Comparison of ENCODE assay signal across 11 cellular contexts in genomic region chr16:176006-176405, GRCh38. TPM values are rescaled to one million over a fixed set of nuclear protein-coding genes. Genes with fewer than 3 reads are reported as not detected.
A peak's percentile ranks its signal among the peaks of the same experiment; 100 is the strongest.
DNase-seq lines count a peak whose midpoint lies in the region; ATAC-seq and TF ChIP-seq lines count a peak whose summit lies in the region.
"Not testable (repeated sequence)": the region's sequence is repeated elsewhere in the genome, so short reads cannot be mapped to it uniquely, and the experiment has no call there.
"Had no signal": no experiment of that assay in that cellular context is flagged by ENCODE, and none has a peak within 500 bp of the region (broad histone marks: within the 10 kb centered on the region; RNA-seq: fewer than 3 reads in every experiment).

No MANE protein-coding gene starts in this region.

- not testable (repeated sequence) for TF ChIP-seq RAD21 in IMR-90 (IDR thresholded peaks at IDR 0.05; ENCODE audit: low read length)

- not testable (repeated sequence) for H3K27ac Mint-ChIP-seq in GM23338; WTC11; activated naive CD8-positive, alpha-beta T cell treated with anti-CD3 and anti-CD28 coated beads, Interleukin-2, amount 50 U/mL, for 24 hours; chondrocyte (ENCODE audit: unreplicated experiment); glutamatergic neuron (ENCODE audit: unreplicated experiment); memory B cell; stimulated activated effector memory CD8-positive, alpha-beta T cell treated with anti-CD3 and anti-CD28 coated beads, Interleukin-12 subunit alpha, Interleukin-12 subunit beta, amount 100 ng/mL, for 72 hours

- H3K4me1 Mint-ChIP-seq in GM23338 (peaks cover 16% of the 10 kb centered on the region), WTC11 (peaks cover 16% of the 10 kb centered on the region), memory B cell (peaks cover 11% of the 10 kb centered on the region)
- peaks cover 18% of the 10 kb centered on the region for H3K4me1 Mint-ChIP-seq in activated naive CD8-positive, alpha-beta T cell treated with anti-CD3 and anti-CD28 coated beads, Interleukin-2, amount 50 U/mL, for 24 hours
- not testable (repeated sequence) for H3K4me1 Mint-ChIP-seq in chondrocyte (ENCODE audit: low read depth); glutamatergic neuron (ENCODE audit: low read depth, unreplicated experiment); stimulated activated effector memory CD8-positive, alpha-beta T cell treated with anti-CD3 and anti-CD28 coated beads, Interleukin-12 subunit alpha, Interleukin-12 subunit beta, amount 100 ng/mL, for 72 hours

- H3K79me1 ChIP-seq in IMR-90 (ENCODE audit: low read depth in 1 of 2, low read length in 2 of 2) = not testable (repeated sequence)

- TF ChIP-seq POLR2A in IMR-90 (IDR thresholded peaks at IDR 0.05; ENCODE audit: low read depth, low read length) = not testable (repeated sequence)

- not testable (repeated sequence) for BruUV-seq in IMR-90 (replicated peaks; lab: Mats Ljungman, UMichigan)

- H3K27ac ChIP-seq in GM23338 (ENCODE audit: low read depth); IMR-90 (ENCODE audit: insufficient read depth, low read length): not testable (repeated sequence)

- H4K5ac ChIP-seq in IMR-90 (ENCODE audit: low read depth, low read length) = not testable (repeated sequence)

- ATAC-seq in GM23338 = peak; percentile 20
- peak; percentile 2; the same call in 1 of the 2 replicates for ATAC-seq in IMR-90 (ENCODE audit: low read depth)
- ATAC-seq in WTC11 = peak; percentile 27
- peak; percentile 9 for ATAC-seq in activated naive CD8-positive, alpha-beta T cell treated with anti-CD3 and anti-CD28 coated beads, Interleukin-2, amount 50 U/mL, for 24 hours
- ATAC-seq in memory B cell (ENCODE audit: low read depth) = peak; percentile 11
- not testable (repeated sequence) for ATAC-seq in stimulated activated effector memory CD8-positive, alpha-beta T cell treated with anti-CD3 and anti-CD28 coated beads, Interleukin-12 subunit alpha, Interleukin-12 subunit beta, amount 100 ng/mL, for 72 hours

- in situ Hi-C loops in IMR-90 (cut with MboI; ENCODE audit: low sequenced_read_pairs) = not testable (repeated sequence)

- H3K9me1 ChIP-seq in IMR-90 (ENCODE audit: insufficient read depth, low read length) = not testable (repeated sequence)

- not testable (repeated sequence) for TF ChIP-seq CTCF in GM23338 (conservative IDR thresholded peaks at IDR 0.05; ENCODE audit: low read depth in 2 of 2); IMR-90 (conservative IDR thresholded peaks at IDR 0.05; ENCODE audit: low read depth, low read length); WTC11 (IDR thresholded peaks at IDR 0.05); chondrocyte (IDR thresholded peaks at IDR 0.05); glutamatergic neuron (IDR thresholded peaks at IDR 0.05; ENCODE audit: partially characterized antibody, unreplicated experiment)

- not testable (repeated sequence) for H2BK5ac ChIP-seq in IMR-90 (ENCODE audit: low read depth, low read length, poor library complexity, severe bottlenecking)

- not testable (repeated sequence) for H3K79me2 ChIP-seq in GM23338 (replicated peaks; ENCODE audit: insufficient read depth)

- H3F3A ChIP-seq in GM23338 (replicated peaks; ENCODE audit: low read depth) = peaks cover 11% of the 10 kb centered on the region; the same call in 1 of the 2 replicates

- H3K27me3 ChIP-seq in GM23338 (ENCODE audit: insufficient read depth) (peaks cover 87% of the 10 kb centered on the region), IMR-90 (ENCODE audit: control insufficient read depth, insufficient read depth, low read length) (peaks cover 44% of the 10 kb centered on the region)

- not testable (repeated sequence) for H3K9me3 Mint-ChIP-seq in GM23338; WTC11; activated naive CD8-positive, alpha-beta T cell treated with anti-CD3 and anti-CD28 coated beads, Interleukin-2, amount 50 U/mL, for 24 hours; chondrocyte (ENCODE audit: low read depth); memory B cell; stimulated activated effector memory CD8-positive, alpha-beta T cell treated with anti-CD3 and anti-CD28 coated beads, Interleukin-12 subunit alpha, Interleukin-12 subunit beta, amount 100 ng/mL, for 72 hours
- H3K9me3 Mint-ChIP-seq in glutamatergic neuron (ENCODE audit: unreplicated experiment) = peaks cover 12% of the 10 kb centered on the region

- H2BK120ac ChIP-seq in IMR-90 (ENCODE audit: low read depth, low read length) = not testable (repeated sequence)

- H3K56ac ChIP-seq in IMR-90 (ENCODE audit: extremely low read depth, insufficient read depth, low read length) = not testable (repeated sequence)

- H3K4me3 Mint-ChIP-seq in GM23338 (peak overlapping the region; percentile 65), WTC11 (peak overlapping the region; percentile 52), chondrocyte (ENCODE audit: unreplicated experiment) (peak overlapping the region; percentile 31), glutamatergic neuron (ENCODE audit: unreplicated experiment) (peak overlapping the region; percentile 71)
- H3K4me3 Mint-ChIP-seq in activated naive CD8-positive, alpha-beta T cell treated with anti-CD3 and anti-CD28 coated beads, Interleukin-2, amount 50 U/mL, for 24 hours; memory B cell: not testable (repeated sequence)
- peak overlapping the region; percentile 8 for H3K4me3 Mint-ChIP-seq in stimulated activated effector memory CD8-positive, alpha-beta T cell treated with anti-CD3 and anti-CD28 coated beads, Interleukin-12 subunit alpha, Interleukin-12 subunit beta, amount 100 ng/mL, for 72 hours

- H2AK5ac ChIP-seq in IMR-90 (ENCODE audit: low read depth, low read length) = not testable (repeated sequence)

- POLR2A ChIA-PET in IMR-90 (lab: Charles Lee; ENCODE audit: unreplicated experiment); WTC11 (lab: Charles Lee): not testable (repeated sequence)

- peak overlapping the region; percentile 67; the same call in 1 of the 2 replicates for H3K4me2 ChIP-seq in GM23338
- not testable (repeated sequence) for H3K4me2 ChIP-seq in IMR-90 (ENCODE audit: low read depth, low read length)

- DNase-seq in GM23338 (ENCODE audit: low spot score); IMR-90; WTC11 (ENCODE audit: low spot score); activated naive CD8-positive, alpha-beta T cell treated with anti-CD3 and anti-CD28 coated beads, Interleukin-2, amount 50 U/mL, for 24 hours; chondrocyte (ENCODE audit: low spot score); glutamatergic neuron; memory B cell (ENCODE audit: low spot score in 2 of 2); stimulated activated effector memory CD8-positive, alpha-beta T cell treated with anti-CD3 and anti-CD28 coated beads, Interleukin-12 subunit alpha, Interleukin-12 subunit beta, amount 100 ng/mL, for 72 hours (ENCODE audit: low spot score in 2 of 2): not testable (repeated sequence)

- not testable (repeated sequence) for H3K9me3 ChIP-seq in IMR-90 (ENCODE audit: control insufficient read depth, insufficient read depth, low read length)

- peak overlapping the region; percentile 48; the same call in 1 of the 2 replicates for H3K4me3 ChIP-seq in GM23338
- not testable (repeated sequence) for H3K4me3 ChIP-seq in IMR-90 (ENCODE audit: insufficient read depth, low read depth, low read length)

- not testable (repeated sequence) for H3K4ac ChIP-seq in IMR-90 (ENCODE audit: low read depth, low read length)

- H2BK20ac ChIP-seq in IMR-90 (ENCODE audit: low read depth, low read length) = not testable (repeated sequence)

- H2BK15ac ChIP-seq in IMR-90 (ENCODE audit: low read depth, low read length) = not testable (repeated sequence)

- not testable (repeated sequence) for H2AK9ac ChIP-seq in IMR-90 (replicated peaks; ENCODE audit: low read depth, low read length, poor library complexity)

- H2AFZ ChIP-seq in GM23338; IMR-90 (replicated peaks; ENCODE audit: low read length, poor library complexity): not testable (repeated sequence)

- dilution Hi-C loops in IMR-90 (cut with HindIII; ENCODE audit: low sequenced_read_pairs, unreplicated experiment) = not testable (repeated sequence)

- H3K9me2 ChIP-seq in GM23338 (ENCODE audit: insufficient read depth) = not testable (repeated sequence)

- not testable (repeated sequence) for H3K23ac ChIP-seq in IMR-90 (ENCODE audit: low read depth, low read length)

- not testable (repeated sequence) for H3K36me3 Mint-ChIP-seq in GM23338 (ENCODE audit: low read depth); WTC11; activated naive CD8-positive, alpha-beta T cell treated with anti-CD3 and anti-CD28 coated beads, Interleukin-2, amount 50 U/mL, for 24 hours (ENCODE audit: low read depth); chondrocyte (ENCODE audit: low read depth); glutamatergic neuron (ENCODE audit: unreplicated experiment); memory B cell; stimulated activated effector memory CD8-positive, alpha-beta T cell treated with anti-CD3 and anti-CD28 coated beads, Interleukin-12 subunit alpha, Interleukin-12 subunit beta, amount 100 ng/mL, for 72 hours

- WGBS in IMR-90 (ENCODE audit: extremely low coverage in 2 of 2, insufficient read length in 1 of 2), 2 experiments = no CpG with 5 or more reads among the region's 39 CpGs

- not testable (repeated sequence) for H3K36me3 ChIP-seq in GM23338 (ENCODE audit: insufficient read depth); IMR-90 (ENCODE audit: control insufficient read depth, insufficient read depth, low read length)

- not testable (repeated sequence) for H3K9ac ChIP-seq in IMR-90 (ENCODE audit: low read depth, low read length)

- H4K20me1 ChIP-seq in GM23338 (replicated peaks; ENCODE audit: insufficient read depth) = not testable (repeated sequence)
- H4K20me1 ChIP-seq in IMR-90 (ENCODE audit: insufficient read depth, low read length) = peaks cover 11% of the 10 kb centered on the region; the same call in 1 of the 2 replicates

- peaks cover 13% of the 10 kb centered on the region; the same call in 1 of the 2 replicates for H3K4me1 ChIP-seq in GM23338 (ENCODE audit: insufficient read depth)
- H3K4me1 ChIP-seq in IMR-90 (ENCODE audit: control insufficient read depth, insufficient read depth, low read length) = not testable (repeated sequence)

- intact Hi-C loops in IMR-90 (cut with micrococcal nuclease) = not testable (repeated sequence)

- not testable (repeated sequence) for H4K91ac ChIP-seq in IMR-90 (ENCODE audit: insufficient read depth, low read depth, low read length)

- H3K18ac ChIP-seq in IMR-90 (ENCODE audit: low read depth, low read length) = not testable (repeated sequence)

- H3K27me3 Mint-ChIP-seq in GM23338 (ENCODE audit: insufficient read depth, low read depth, poor library complexity) = peaks cover 76% of the 10 kb centered on the region
- H3K27me3 Mint-ChIP-seq in WTC11 (ENCODE audit: low read depth) = peaks cover 83% of the 10 kb centered on the region
- peaks cover 55% of the 10 kb centered on the region for H3K27me3 Mint-ChIP-seq in activated naive CD8-positive, alpha-beta T cell treated with anti-CD3 and anti-CD28 coated beads, Interleukin-2, amount 50 U/mL, for 24 hours
- H3K27me3 Mint-ChIP-seq in chondrocyte (ENCODE audit: low read depth) = peaks cover 40% of the 10 kb centered on the region
- H3K27me3 Mint-ChIP-seq in glutamatergic neuron (ENCODE audit: unreplicated experiment) = peaks cover 33% of the 10 kb centered on the region
- H3K27me3 Mint-ChIP-seq in memory B cell = peaks cover 31% of the 10 kb centered on the region

- not testable (repeated sequence) for H4K8ac ChIP-seq in IMR-90 (ENCODE audit: low read depth in 2 of 2, low read length in 2 of 2)

- CTCF ChIA-PET in IMR-90 (lab: Yijun Ruan, JAX) = not testable (repeated sequence)
- CTCF ChIA-PET in WTC11 (lab: Charles Lee) = interaction anchor here (1.2 to 1.4 kb wide), 2 partner anchors 69 to 79 kb away, joined by 3 to 4 read pairs; no protein-coding TSS in a partner anchor

- not testable (repeated sequence) for H3K14ac ChIP-seq in IMR-90 (replicated peaks; ENCODE audit: low read depth, low read length)

RNA-seq across cellular contexts. Expression of gene HBA1, which starts 0.5 kb away (rescaled TPM):
- total RNA-seq in GM23338 (2014; rRNA removed; shearing (Covaris generic)) = not detected in 2 replicates
- 3.4 and 6.7 TPM in 2 replicates for polyA plus RNA-seq in GM23338 (2016; fragmentation: Nextera tagmentation; extraction: Ambion mirVana)
- total RNA-seq in IMR-90 (2012; rRNA removed) = not detected in 2 replicates
- polyA plus RNA-seq in IMR-90 (2012; rRNA removed) = 0.21 TPM in 1 of 2 replicates, not detected in the other
- 1.2 TPM in 1 of 2 replicates, not detected in the other for polyA plus RNA-seq in IMR-90 (2012; cell fraction: cytosol; rRNA removed)
- polyA plus RNA-seq in IMR-90 (2012; cell fraction: nucleus; rRNA removed; ENCODE audit: low replicate concordance) = not detected in 2 replicates
- 2.1 to 3.4 TPM (median 3.1 TPM) in 3 replicates for total RNA-seq in WTC11 (2021)
- total RNA-seq in chondrocyte = not detected in 3 replicates
- 1.5 TPM for total RNA-seq in glutamatergic neuron (ENCODE audit: unreplicated experiment)
- total RNA-seq: CD8-positive, alpha-beta memory T cell had no signal

RNA-seq across cellular contexts. Expression of gene HBA2, which starts 3.3 kb away (rescaled TPM):
- total RNA-seq in GM23338 (2014; rRNA removed; shearing (Covaris generic)) = 1.9 TPM in 1 of 2 replicates, not detected in the other
- polyA plus RNA-seq in GM23338 (2016; fragmentation: Nextera tagmentation; extraction: Ambion mirVana) (7.8 and 11.7 TPM in 2 replicates), IMR-90 (2012; rRNA removed) (not detected in 2 replicates)
- total RNA-seq in IMR-90 (2012; rRNA removed) (not detected in 2 replicates), WTC11 (2021) (1.8 to 2.6 TPM (median 2.4 TPM) in 3 replicates), chondrocyte (not detected in 3 replicates), glutamatergic neuron (ENCODE audit: unreplicated experiment) (not detected)
- 0.39 TPM in 1 of 2 replicates, not detected in the other for polyA plus RNA-seq in IMR-90 (2012; cell fraction: cytosol; rRNA removed)
- polyA plus RNA-seq in IMR-90 (2012; cell fraction: nucleus; rRNA removed; ENCODE audit: low replicate concordance) = 0.54 TPM in 1 of 2 replicates, not detected in the other
- total RNA-seq: CD8-positive, alpha-beta memory T cell had no signal

RNA-seq across cellular contexts. Expression of gene HBQ1, which starts 4.3 kb away (rescaled TPM):
- total RNA-seq in GM23338 (2014; rRNA removed; shearing (Covaris generic)) = 3.1 and 6.6 TPM in 2 replicates
- polyA plus RNA-seq in GM23338 (2016; fragmentation: Nextera tagmentation; extraction: Ambion mirVana) (8.3 and 8.5 TPM in 2 replicates), IMR-90 (2012; rRNA removed) (0.92 and 1.7 TPM in 2 replicates)
- total RNA-seq in IMR-90 (2012; rRNA removed) (not detected in 2 replicates), WTC11 (2021) (3.0 to 7.8 TPM (median 5.2 TPM) in 3 replicates), chondrocyte (0.74 TPM in 1 of 3 replicates, not detected in the others), glutamatergic neuron (ENCODE audit: unreplicated experiment) (1.5 TPM)
- polyA plus RNA-seq in IMR-90 (2012; cell fraction: cytosol; rRNA removed) = 0.69 and 2.5 TPM in 2 replicates
- 0.24 and 1.3 TPM in 2 replicates for polyA plus RNA-seq in IMR-90 (2012; cell fraction: nucleus; rRNA removed; ENCODE audit: low replicate concordance)
- total RNA-seq: CD8-positive, alpha-beta memory T cell had no signal

RNA-seq across cellular contexts. Expression of gene HBM, which starts 10.2 kb away (rescaled TPM):
- total RNA-seq in GM23338 (2014; rRNA removed; shearing (Covaris generic)) = not detected in 2 replicates
- polyA plus RNA-seq in GM23338 (2016; fragmentation: Nextera tagmentation; extraction: Ambion mirVana) (0.68 TPM in 1 of 2 replicates, not detected in the other), IMR-90 (2012; rRNA removed) (not detected in 2 replicates)
- total RNA-seq in IMR-90 (2012; rRNA removed) (not detected in 2 replicates), WTC11 (2021) (not detected in 3 replicates), chondrocyte (not detected in 3 replicates), glutamatergic neuron (ENCODE audit: unreplicated experiment) (not detected)
- not detected in 2 replicates for polyA plus RNA-seq in IMR-90 (2012; cell fraction: cytosol; rRNA removed)
- not detected in 2 replicates for polyA plus RNA-seq in IMR-90 (2012; cell fraction: nucleus; rRNA removed; ENCODE audit: low replicate concordance)
- total RNA-seq: A673; Caco-2; CD8-positive, alpha-beta memory T cell had no signal
- polyA plus RNA-seq: CD8-positive, alpha-beta memory T cell had no signal

RNA-seq across cellular contexts. Expression of gene HBZ, which starts 23.6 kb away (rescaled TPM):
- not detected in 2 replicates for total RNA-seq in GM23338 (2014; rRNA removed; shearing (Covaris generic))
- 0.39 TPM in 1 of 2 replicates, not detected in the other for polyA plus RNA-seq in GM23338 (2016; fragmentation: Nextera tagmentation; extraction: Ambion mirVana)
- total RNA-seq in IMR-90 (2012; rRNA removed) = not detected in 2 replicates
- not detected in 2 replicates for polyA plus RNA-seq in IMR-90 (2012; rRNA removed)
- polyA plus RNA-seq in IMR-90 (2012; cell fraction: cytosol; rRNA removed) = not detected in 2 replicates
- not detected in 2 replicates for polyA plus RNA-seq in IMR-90 (2012; cell fraction: nucleus; rRNA removed; ENCODE audit: low replicate concordance)
- 0.41 to 0.53 TPM (median 0.52 TPM) in 3 replicates for total RNA-seq in WTC11 (2021)
- total RNA-seq in chondrocyte = not detected in 3 replicates
- not detected for total RNA-seq in glutamatergic neuron (ENCODE audit: unreplicated experiment)
- total RNA-seq: A673; Caco-2; CD8-positive, alpha-beta memory T cell had no signal
- polyA plus RNA-seq: CD8-positive, alpha-beta memory T cell had no signal
